Comparison of ENCODE assay signal across 1 cellular context in the genomic region with DNA sequence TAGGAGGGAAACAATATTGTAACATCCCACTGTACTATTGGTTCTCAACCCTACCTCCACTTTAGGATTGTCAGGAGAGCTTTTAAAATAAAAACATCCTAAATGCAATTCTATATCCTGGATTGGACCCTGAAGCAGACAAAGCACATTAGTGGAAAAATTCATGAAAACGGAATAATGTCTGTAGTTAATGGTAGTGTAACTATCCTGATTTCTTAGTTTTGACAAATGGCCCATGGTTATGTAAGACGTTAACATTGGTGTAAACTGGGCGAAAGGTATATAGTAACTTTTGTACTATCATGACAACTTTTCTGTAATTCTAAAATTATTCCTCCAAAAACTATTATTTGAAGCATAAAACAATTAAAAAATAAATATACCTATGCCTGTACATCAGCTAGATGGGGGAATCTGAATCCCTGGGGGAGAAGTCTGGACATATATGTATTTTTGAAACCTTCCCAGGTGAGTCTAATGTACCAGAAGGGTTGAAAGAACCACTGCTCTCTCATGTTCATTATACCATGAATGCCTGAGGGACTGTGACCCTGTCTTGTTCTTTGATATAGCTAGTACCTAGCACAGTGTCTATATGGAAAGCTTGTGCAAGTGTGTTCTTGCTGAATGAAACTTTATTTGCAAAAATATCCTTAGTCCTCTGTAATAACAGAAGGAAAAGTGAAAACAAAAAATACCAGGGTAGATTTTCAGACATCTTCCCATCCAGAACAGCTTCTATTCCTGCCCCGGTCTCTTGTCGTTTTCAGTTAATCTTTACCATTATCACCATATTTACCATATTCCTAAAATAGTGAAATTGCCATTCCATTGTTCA.
TF ChIP-seq lines count a peak whose summit lies in the region.

No MANE protein-coding gene starts in this region.

TF ChIP-seq in K562, 482 proteins besides CTCF, POLR2A, EP300 and RAD21 (continued from another document):
- TF ChIP-seq, protein P1, sequence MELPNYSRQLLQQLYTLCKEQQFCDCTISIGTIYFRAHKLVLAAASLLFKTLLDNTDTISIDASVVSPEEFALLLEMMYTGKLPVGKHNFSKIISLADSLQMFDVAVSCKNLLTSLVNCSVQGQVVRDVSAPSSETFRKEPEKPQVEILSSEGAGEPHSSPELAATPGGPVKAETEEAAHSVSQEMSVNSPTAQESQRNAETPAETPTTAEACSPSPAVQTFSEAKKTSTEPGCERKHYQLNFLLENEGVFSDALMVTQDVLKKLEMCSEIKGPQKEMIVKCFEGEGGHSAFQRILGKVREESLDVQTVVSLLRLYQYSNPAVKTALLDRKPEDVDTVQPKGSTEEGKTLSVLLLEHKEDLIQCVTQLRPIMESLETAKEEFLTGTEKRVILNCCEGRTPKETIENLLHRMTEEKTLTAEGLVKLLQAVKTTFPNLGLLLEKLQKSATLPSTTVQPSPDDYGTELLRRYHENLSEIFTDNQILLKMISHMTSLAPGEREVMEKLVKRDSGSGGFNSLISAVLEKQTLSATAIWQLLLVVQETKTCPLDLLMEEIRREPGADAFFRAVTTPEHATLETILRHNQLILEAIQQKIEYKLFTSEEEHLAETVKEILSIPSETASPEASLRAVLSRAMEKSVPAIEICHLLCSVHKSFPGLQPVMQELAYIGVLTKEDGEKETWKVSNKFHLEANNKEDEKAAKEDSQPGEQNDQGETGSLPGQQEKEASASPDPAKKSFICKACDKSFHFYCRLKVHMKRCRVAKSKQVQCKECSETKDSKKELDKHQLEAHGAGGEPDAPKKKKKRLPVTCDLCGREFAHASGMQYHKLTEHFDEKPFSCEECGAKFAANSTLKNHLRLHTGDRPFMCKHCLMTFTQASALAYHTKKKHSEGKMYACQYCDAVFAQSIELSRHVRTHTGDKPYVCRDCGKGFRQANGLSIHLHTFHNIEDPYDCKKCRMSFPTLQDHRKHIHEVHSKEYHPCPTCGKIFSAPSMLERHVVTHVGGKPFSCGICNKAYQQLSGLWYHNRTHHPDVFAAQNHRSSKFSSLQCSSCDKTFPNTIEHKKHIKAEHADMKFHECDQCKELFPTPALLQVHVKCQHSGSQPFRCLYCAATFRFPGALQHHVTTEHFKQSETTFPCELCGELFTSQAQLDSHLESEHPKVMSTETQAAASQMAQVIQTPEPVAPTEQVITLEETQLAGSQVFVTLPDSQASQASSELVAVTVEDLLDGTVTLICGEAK (IDR thresholded peaks at IDR 0.05), result peak; percentile 78
- TF ChIP-seq, protein P1 (CRISPR knock-in tag; IDR thresholded peaks at IDR 0.05), result no peak
- TF ChIP-seq POLR2AphosphoS5 (IDR thresholded peaks at IDR 0.05; ENCODE audit: control insufficient read depth, insufficient read depth, low read depth, low read length), result peak; percentile 50; the same call in 1 of the 2 replicates
- TF ChIP-seq SMARCA4 (IDR thresholded peaks at IDR 0.05), result no peak
- TF ChIP-seq PATZ1 (CRISPR knock-in tag; IDR thresholded peaks at IDR 0.05; ENCODE audit: borderline replicate concordance), result no peak
